Comparison of ENCODE assay signal across 14 cellular contexts in genomic region chr17:72123964-72124791, GRCh38. TPM values are rescaled to one million over a fixed set of nuclear protein-coding genes. Genes with fewer than 3 reads are reported as not detected.
DNase-seq lines count a peak whose midpoint lies in the region; ATAC-seq and TF ChIP-seq lines count a peak whose summit lies in the region.
"Had no signal": no experiment of that assay in that cellular context is flagged by ENCODE, and none has a peak within 500 bp of the region (broad histone marks: within the 10 kb centered on the region; RNA-seq: fewer than 3 reads in every experiment).

No MANE protein-coding gene starts in this region.

- POLR2A ChIA-PET in activated B cell treated with CpG ODN at 0.5 μM for 24 hours (lab: Charles Lee) = no interaction called here

- H3K27ac ChIP-seq in hepatocyte (peak overlapping the region; percentile 8), spleen (no peak overlapping the region)
- H3K27ac ChIP-seq: cardiac muscle cell, ovary, RWPE1 had no signal

- no peak for TF ChIP-seq CTCF in activated B cell treated with CpG ODN at 0.5 μM for 24 hours (IDR thresholded peaks at IDR 0.05)
- no peak for TF ChIP-seq CTCF in hepatocyte (IDR thresholded peaks at IDR 0.05; ENCODE audit: poor library complexity)
- no peak for TF ChIP-seq CTCF in spleen (IDR thresholded peaks at IDR 0.05 in 8 of 11, conservative IDR thresholded peaks at IDR 0.05 in 3 of 11)

- H3K9me3 ChIP-seq in hepatocyte (ENCODE audit: low read depth) (no peaks in the 10 kb centered on the region), spleen (no peaks in the 10 kb centered on the region)
- H3K9me3 ChIP-seq: ovary had no signal

- CTCF ChIA-PET in activated B cell treated with CpG ODN at 0.5 μM for 24 hours (lab: Charles Lee) = no interaction called here

- ATAC-seq in activated B cell treated with CpG ODN at 0.5 μM for 24 hours (ENCODE audit: low read depth) (no peak), HG03342 (IDR thresholded peaks at IDR 0.05; ENCODE audit: unreplicated experiment) (no peak)
- ATAC-seq in stimulated activated naive CD8-positive, alpha-beta T cell treated with anti-CD3 and anti-CD28 coated beads, Interleukin-15, Interleukin-2, amounts not matched to agents 100 U/mL and 50 U/mL, for 24 hours = no peak

- H3K36me3 ChIP-seq in H7 (replicated peaks; ENCODE audit: control insufficient read depth, insufficient read depth, low read length) (no peaks in the 10 kb centered on the region), hepatocyte (replicated peaks; ENCODE audit: insufficient read depth, low read depth) (no peaks in the 10 kb centered on the region), spleen (no peaks in the 10 kb centered on the region)
- H3K36me3 ChIP-seq: cardiac muscle cell, ovary had no signal

- no peak for TF ChIP-seq POLR2A in spleen (IDR thresholded peaks at IDR 0.05)

- H3K4me3 Mint-ChIP-seq in activated B cell treated with CpG ODN at 0.5 μM for 24 hours = peak overlapping the region; percentile 49

- no peak overlapping the region for H3K27ac Mint-ChIP-seq in activated B cell treated with CpG ODN at 0.5 μM for 24 hours

- no peaks in the 10 kb centered on the region for H3K36me3 Mint-ChIP-seq in activated B cell treated with CpG ODN at 0.5 μM for 24 hours (ENCODE audit: low read depth)

- no peaks in the 10 kb centered on the region for H3K9me2 ChIP-seq in hepatocyte (replicated peaks; ENCODE audit: insufficient read depth)

- intact Hi-C loops in activated B cell treated with CpG ODN at 0.5 μM for 24 hours (cut with micrococcal nuclease) (no loop called here), spleen (cut with DNase I; ENCODE audit: low total_unique reads) (no loop called here)

- H3K4me2 ChIP-seq in hepatocyte = peak overlapping the region; percentile 88

- H3K4me1 Mint-ChIP-seq in activated B cell treated with CpG ODN at 0.5 μM for 24 hours = peaks cover 18% of the 10 kb centered on the region

- H2AFZ ChIP-seq in hepatocyte = no peak overlapping the region

- peaks cover 37% of the 10 kb centered on the region for H4K20me1 ChIP-seq in hepatocyte (ENCODE audit: insufficient read depth, poor library complexity, severe bottlenecking)

- peak overlapping the region; percentile 17; the same call in 1 of the 2 replicates for H3K4me3 ChIP-seq in H7 (ENCODE audit: insufficient read depth, low read depth, low read length)
- peak overlapping the region; percentile 10 for H3K4me3 ChIP-seq in hepatocyte
- no peak overlapping the region for H3K4me3 ChIP-seq in spleen
- H3K4me3 ChIP-seq: cardiac muscle cell, ovary had no signal

- H3K9me3 Mint-ChIP-seq in activated B cell treated with CpG ODN at 0.5 μM for 24 hours = no peaks in the 10 kb centered on the region

- DNase-seq in H7 (peak; percentile 81), activated B cell treated with CpG ODN at 0.5 μM for 24 hours (no peak), hepatocyte (ENCODE audit: low spot score) (no peak), retina (peak; percentile 77), NCI-H146 treated with DMSO at 0.1 percent for 48 hours (lab: John Stamatoyannopoulos, UW; ENCODE audit: unreplicated experiment) (no peak), spleen (no peak)
- no peak for DNase-seq in stimulated activated naive CD8-positive, alpha-beta T cell treated with anti-CD3 and anti-CD28 coated beads, Interleukin-15, Interleukin-2, amounts not matched to agents 100 U/mL and 50 U/mL, for 24 hours
- DNase-seq: DMS 273 treated with DMSO at 0.1 percent for 48 hours, HCEC 1CT, NCI-H187 treated with DMSO at 0.1 percent for 48 hours, ovary had no signal

- H3K4me1 ChIP-seq in hepatocyte (ENCODE audit: insufficient read depth) (peaks cover 20% of the 10 kb centered on the region), spleen (peaks cover 3 to 35% (median 20%) of the 10 kb centered on the region in 6 donors)

- 80% methylated on average over 37 of the region's 38 CpGs for WGBS in hepatocyte (ENCODE audit: low lambda C conversion rate, missing lambda C conversion rate)
- 47 to 75% (median 60%) methylated on average over 27 to 38 of the region's 38 CpGs for whole genome bisulfite sequencing in spleen, 5 donors

- peaks cover 54% of the 10 kb centered on the region for H3K27me3 Mint-ChIP-seq in activated B cell treated with CpG ODN at 0.5 μM for 24 hours

- peaks cover 41% of the 10 kb centered on the region for H3K79me2 ChIP-seq in hepatocyte

- H3K27me3 ChIP-seq in H7 (ENCODE audit: control insufficient read depth, insufficient read depth, low read length) (peaks cover 48% of the 10 kb centered on the region), hepatocyte (peaks cover 7% of the 10 kb centered on the region), spleen (replicated peaks in 1 of 7) (peaks cover 9 to 90% (median 63%) of the 10 kb centered on the region in 7 donors)
- H3K27me3 ChIP-seq: ovary had no signal

RNA-seq across cellular contexts. Expression of gene SOX9, which starts 3.4 kb away (rescaled TPM):
- total RNA-seq in H7 (2014; rRNA removed; shearing (Covaris generic)) = 0.38 and 0.52 TPM in 2 replicates
- 0.07 TPM in 2 replicates for total RNA-seq in activated B cell treated with CpG ODN at 0.5 μM for 24 hours
- 31.8 and 36.9 TPM in 2 replicates for total RNA-seq in hepatocyte
- polyA plus RNA-seq in hepatocyte = 74.6 and 87.3 TPM in 2 replicates
- total RNA-seq in spleen = under 1 TPM in 5 of 7 donors, not detected in 2; 0.09 to 0.54 (median 0.34) TPM
- polyA plus RNA-seq in spleen = 1 to 10 TPM in 1 of 3 donors, under 1 TPM in 2; 0.29 to 1.0 (median 0.74) TPM

Comparison
In these comparisons a context has a peak if more than half of its experiments do, and no peak if none do; other contexts are left out.
1. DNase-seq: peak in H7 (single experiment) and retina (single experiment); none in activated B cell treated with CpG ODN at 0.5 μM for 24 hours (single experiment), hepatocyte (single experiment), NCI-H146 treated with DMSO at 0.1 percent for 48 hours (single experiment), stimulated activated naive CD8-positive, alpha-beta T cell treated with anti-CD3 and anti-CD28 coated beads, Interleukin-15, Interleukin-2, amounts not matched to agents 100 U/mL and 50 U/mL, for 24 hours (single experiment) and spleen (single experiment).
2. H3K4me3 ChIP-seq: peak in H7 (single experiment) and hepatocyte (single experiment); none in spleen (0 of 8).
3. RNA of gene SOX9, which starts 3.4 kb away (total RNA-seq): 31.8 to 36.9 TPM in hepatocyte; 0.38 to 0.52 TPM in H7, 0.09 to 0.54 TPM in spleen and 0.07 TPM in activated B cell treated with CpG ODN at 0.5 μM for 24 hours; every median in the first group is over 10 times any median in the second.